ENCODE assay signal across 17 cellular contexts in genomic region chr9:72925891-72926290, GRCh38. TPM values are rescaled to one million over a fixed set of nuclear protein-coding genes. Genes with fewer than 3 reads are reported as not detected.
A peak's percentile ranks its signal among the peaks of the same experiment; 100 is the strongest.
DNase-seq lines count a peak whose midpoint lies in the region; ATAC-seq and TF ChIP-seq lines count a peak whose summit lies in the region.
"Had no signal": no experiment of that assay in that cellular context is flagged by ENCODE, and none has a peak within 500 bp of the region (broad histone marks: within the 10 kb centered on the region; RNA-seq: fewer than 3 reads in every experiment).

No MANE protein-coding gene starts in this region.

- H3K9ac ChIP-seq in liver (ENCODE audit: low read depth in 1 of 2, low read length in 2 of 2) (no peak overlapping the region), subcutaneous abdominal adipose tissue (ENCODE audit: low read length in 5 of 5) (no peak overlapping the region)
- H3K9ac ChIP-seq: BLaER1 treated with 17β-estradiol and CSF1 and Interleukin-3, amounts not matched to agents 10 nM and 100 nM; KMS-11 had no signal

- intact Hi-C loops in heart left ventricle (cut with DNase I): no loop called here

- no peak for TF ChIP-seq CTCF in RWPE2 (IDR thresholded peaks at IDR 0.05; ENCODE audit: poor library complexity, severe bottlenecking)
- no peak for TF ChIP-seq CTCF in liver (IDR thresholded peaks at IDR 0.05; ENCODE audit: low read depth, low read length, missing input control)
- no peak for TF ChIP-seq CTCF in heart left ventricle (IDR thresholded peaks at IDR 0.05)

- H3K4me3 ChIP-seq in RWPE2 (ENCODE audit: severe bottlenecking): no peak overlapping the region
- no peak overlapping the region for H3K4me3 ChIP-seq in liver (ENCODE audit: low read depth in 1 of 3, low read length in 3 of 3)
- H3K4me3 ChIP-seq in subcutaneous abdominal adipose tissue (ENCODE audit: low read depth in 1 of 5, low read length in 5 of 5): no peak overlapping the region
- H3K4me3 ChIP-seq in heart left ventricle: no peak overlapping the region
- H3K4me3 ChIP-seq: BLaER1 treated with 17β-estradiol and CSF1 and Interleukin-3, amounts not matched to agents 10 nM and 100 nM; HAP-1 had no signal

- no peaks in the 10 kb centered on the region for H3K36me3 ChIP-seq in RWPE2 (ENCODE audit: low read depth)
- H3K36me3 ChIP-seq in liver (ENCODE audit: control insufficient read depth in 4 of 4, insufficient read depth in 3 of 4, low read depth in 1 of 4, low read length in 3 of 4): peaks cover 5 to 69% (median 36%) of the 10 kb centered on the region in 4 donors
- H3K36me3 ChIP-seq in subcutaneous abdominal adipose tissue (ENCODE audit: control insufficient read depth in 5 of 5, insufficient read depth in 5 of 5, low read length in 5 of 5): peaks cover 0 to 32% (median 3%) of the 10 kb centered on the region in 5 donors
- H3K36me3 ChIP-seq in heart left ventricle: peaks cover 0 to 47% (median 0%) of the 10 kb centered on the region in 9 donors
- H3K36me3 ChIP-seq: BLaER1 treated with 17β-estradiol and CSF1 and Interleukin-3, amounts not matched to agents 10 nM and 100 nM; HAP-1 had no signal

- DNase-seq in NOMO-1 treated with dmso at 0.1 percent for 144 hours (lab: John Stamatoyannopoulos, UW; ENCODE audit: unreplicated experiment) (peak; percentile 6), NOMO-1 (lab: John Stamatoyannopoulos, UW; ENCODE audit: unreplicated experiment in 2 of 2) (no peak), RWPE2 (ENCODE audit: low spot score) (no peak), heart left ventricle (no peak)
- DNase-seq: ACHN; CD4-positive, alpha-beta T cell; DMS79; HFFc6 had no signal

- peak overlapping the region; percentile 26 for H3K27ac ChIP-seq in RWPE2 (ENCODE audit: poor library complexity, severe bottlenecking)
- H3K27ac ChIP-seq in liver (ENCODE audit: low read depth in 1 of 2, low read length in 2 of 2): peak overlapping the region; percentile 36 to 51
- H3K27ac ChIP-seq in subcutaneous abdominal adipose tissue (ENCODE audit: low read depth, low read length): peak overlapping the region; percentile 55
- H3K27ac ChIP-seq in heart left ventricle: no peak overlapping the region
- H3K27ac ChIP-seq: 22Rv1; BLaER1 treated with 17β-estradiol and CSF1 and Interleukin-3, amounts not matched to agents 10 nM and 100 nM; KMS-11 had no signal

- H3K4me1 ChIP-seq in RWPE2 (ENCODE audit: insufficient read depth, poor library complexity, severe bottlenecking) (peaks cover 9% of the 10 kb centered on the region), liver (ENCODE audit: control insufficient read depth in 4 of 4, insufficient read depth in 4 of 4, low read length in 3 of 4) (peaks cover 4 to 15% (median 7%) of the 10 kb centered on the region in 4 donors), subcutaneous abdominal adipose tissue (ENCODE audit: control insufficient read depth in 5 of 5, insufficient read depth in 5 of 5, low read length in 5 of 5) (peaks cover 0 to 19% (median 8%) of the 10 kb centered on the region in 5 donors), heart left ventricle (peaks cover 0 to 10% (median 0%) of the 10 kb centered on the region in 12 donors)
- H3K4me1 ChIP-seq: BLaER1 treated with 17β-estradiol and CSF1 and Interleukin-3, amounts not matched to agents 10 nM and 100 nM; HAP-1 had no signal

- no peak for ATAC-seq in RWPE2 (ENCODE audit: low read depth)
- no peak for ATAC-seq in heart left ventricle
- ATAC-seq in GM18505 (IDR thresholded peaks at IDR 0.05; ENCODE audit: unreplicated experiment): no peak
- no peak for ATAC-seq in HG02759 (IDR thresholded peaks at IDR 0.05; ENCODE audit: unreplicated experiment)

- H3K27me3 ChIP-seq in RWPE2 (ENCODE audit: insufficient read depth, poor library complexity, severe bottlenecking) (no peaks in the 10 kb centered on the region), liver (ENCODE audit: control insufficient read depth in 4 of 4, insufficient read depth in 4 of 4, low read length in 3 of 4) (no peaks in the 10 kb centered on the region), subcutaneous abdominal adipose tissue (ENCODE audit: control insufficient read depth in 5 of 5, insufficient read depth in 4 of 5, low read length in 5 of 5) (no peaks in the 10 kb centered on the region), heart left ventricle (no peaks in the 10 kb centered on the region)
- H3K27me3 ChIP-seq: BLaER1 treated with 17β-estradiol and CSF1 and Interleukin-3, amounts not matched to agents 10 nM and 100 nM had no signal

- TF ChIP-seq POLR2A in heart left ventricle (IDR thresholded peaks at IDR 0.05) (no peak), GM18505 (IDR thresholded peaks at IDR 0.05; ENCODE audit: borderline replicate concordance, extremely low read depth, insufficient read depth, insufficient read length) (no peak)

- WGBS in liver: 33% methylated on average over 1 of the region's 1 CpG
- 80 to 87% (median 84%) methylated on average over 1 of the region's 1 CpG for WGBS in heart left ventricle, 4 donors

- TF ChIP-seq RAD21 in liver (IDR thresholded peaks at IDR 0.05): peak in 1 of 2 donors; percentile 6

- H3K9me3 ChIP-seq in RWPE2 (ENCODE audit: severe bottlenecking) (no peaks in the 10 kb centered on the region), liver (ENCODE audit: control insufficient read depth in 4 of 4, low read length in 3 of 4) (no peaks in the 10 kb centered on the region), subcutaneous abdominal adipose tissue (ENCODE audit: control insufficient read depth in 5 of 5, low read length in 5 of 5) (no peaks in the 10 kb centered on the region), heart left ventricle (no peaks in the 10 kb centered on the region)
- H3K9me3 ChIP-seq: BLaER1 treated with 17β-estradiol and CSF1 and Interleukin-3, amounts not matched to agents 10 nM and 100 nM; HAP-1 had no signal

TF ChIP-seq in liver, 16 proteins besides CTCF, POLR2A, EP300 and RAD21:
- TF ChIP-seq FOXA1 (IDR thresholded peaks at IDR 0.05) (no peak), REST (IDR thresholded peaks at IDR 0.05) (no peak), HNF4G (IDR thresholded peaks at IDR 0.05) (peak; percentile 22), JUND (IDR thresholded peaks at IDR 0.05) (peak in 1 of 2 donors; percentile 45), SP1 (IDR thresholded peaks at IDR 0.05) (no peak), HNF4A (conservative IDR thresholded peaks at IDR 0.05) (peak; percentile 93 to 96), NR2F2 (IDR thresholded peaks at IDR 0.05) (no peak), ZBTB33 (IDR thresholded peaks at IDR 0.05) (peak; percentile 32), RXRA (IDR thresholded peaks at IDR 0.05) (peak; percentile 61 to 64)

RNA-seq across cellular contexts. Expression of gene ALDH1A1, which starts 27.0 kb away (rescaled TPM):
- total RNA-seq in liver: 100 to 1,000 TPM; 178 to 208 TPM
- polyA plus RNA-seq in liver: 100 to 1,000 TPM; 118 to 433 TPM
- total RNA-seq in heart left ventricle: 10 to 100 TPM in 5 of 9 donors, 1 to 10 TPM in 4; 5.3 to 37.5 (median 12.6) TPM
- polyA plus RNA-seq in heart left ventricle: 10 to 100 TPM in 1 of 2 donors, 1 to 10 TPM in 1; 2.2 to 17.2 TPM
- total RNA-seq: G401 had no signal

Comparison
In these comparisons a context has a peak if more than half of its experiments do, and no peak if none do; other contexts are left out.
1. H3K27ac ChIP-seq: peak in RWPE2 (single experiment), liver (2 of 2) and subcutaneous abdominal adipose tissue (single experiment); none in heart left ventricle (0 of 12).
2. RNA of gene ALDH1A1, which starts 27.0 kb away (total RNA-seq): 178 to 208 TPM in liver; 5.3 to 37.5 TPM in heart left ventricle; every median in the first group is over 4 times any median in the second.